ENCODE assay signal across 8 cellular contexts in genomic region chr7:92178928-92179373, GRCh38. TPM values are rescaled to one million over a fixed set of nuclear protein-coding genes. Genes with fewer than 3 reads are reported as not detected.
DNase-seq lines count a peak whose midpoint lies in the region; ATAC-seq lines count a peak whose summit lies in the region.

TSS of gene LRRD1 (minus strand) at chr7:92179142. CDS start at chr7:92165202, 13,940 bp downstream.

- peak; percentile 73 for DNase-seq in Caki2 (ENCODE audit: low read depth)
- DNase-seq in SHP77 treated with DMSO at 0.1 percent for 48 hours (lab: John Stamatoyannopoulos, UW): peak; percentile 84
- DNase-seq in activated naive CD4-positive, alpha-beta T cell treated with anti-CD3 and anti-CD28 coated beads, Interleukin-2, amount 10 ng/mL, durations not matched to agents 7 days and 5 days: peak; percentile 91
- DNase-seq in globus pallidus (ENCODE audit: low spot score): peak; percentile 82
- DNase-seq in nucleus accumbens (lab: John Stamatoyannopoulos, UW): peak; percentile 12 to 92 (median 78)
- DNase-seq in substantia nigra (lab: John Stamatoyannopoulos, UW): peak; percentile 6 to 92 (median 77)

- H3K27ac ChIP-seq in HUES48 (ENCODE audit: low read depth, low read length) (no peak within 1 kb of the TSS), substantia nigra (ENCODE audit: low read depth, low read length, poor library complexity, severe bottlenecking) (peak within 1 kb of the TSS; percentile 80)

- no peaks in the 10 kb centered on the region for H3K4me1 ChIP-seq in HUES48 (ENCODE audit: control insufficient read depth, insufficient read depth, low read length)

- peak within 1 kb of the TSS; percentile 66 for H3K4me3 Mint-ChIP-seq in activated naive CD4-positive, alpha-beta T cell treated with anti-CD3 and anti-CD28 coated beads, Interleukin-2, amount 10 ng/mL, durations not matched to agents 7 days and 5 days

- peaks cover 8% of the 10 kb centered on the region for H3K4me1 Mint-ChIP-seq in activated naive CD4-positive, alpha-beta T cell treated with anti-CD3 and anti-CD28 coated beads, Interleukin-2, amount 10 ng/mL, durations not matched to agents 7 days and 5 days

- peak within 1 kb of the TSS; percentile 62 for H3K4me3 ChIP-seq in HUES48 (ENCODE audit: low read depth, low read length)

- 0 out of 2 replicates have a peak, but pooled peaks cover 5% of the 10 kb centered on the region for H3K27me3 ChIP-seq in HUES48 (ENCODE audit: control insufficient read depth, insufficient read depth, low read length)

- no peak within 1 kb of the TSS for H3K9ac ChIP-seq in HUES48 (ENCODE audit: low read depth, low read length)

- no peak within 1 kb of the TSS for H3K27ac Mint-ChIP-seq in activated naive CD4-positive, alpha-beta T cell treated with anti-CD3 and anti-CD28 coated beads, Interleukin-2, amount 10 ng/mL, durations not matched to agents 7 days and 5 days

- CTCF ChIA-PET in activated naive CD4-positive, alpha-beta T cell treated with anti-CD3 and anti-CD28 coated beads, Interleukin-2, amount 10 ng/mL, durations not matched to agents 7 days and 5 days (lab: Charles Lee): interaction anchor here (1.0 to 1.2 kb wide), 2 partner anchors 19 to 268 kb away, joined by 3 read pairs; partner anchors contain the start of gene GATAD1

- peak; percentile 100 for ATAC-seq in GM21381 (IDR thresholded peaks at IDR 0.05; ENCODE audit: unreplicated experiment)

- H3K36me3 ChIP-seq in HUES48 (ENCODE audit: control insufficient read depth, insufficient read depth, low read length): no peaks in the 10 kb centered on the region

- in situ Hi-C loops in Caki2 (cut with HindIII; ENCODE audit: low pct_unique_long_range_greater_than_20kb, low sequenced_read_pairs): no loop called here

- no peaks in the 10 kb centered on the region for H3K36me3 Mint-ChIP-seq in activated naive CD4-positive, alpha-beta T cell treated with anti-CD3 and anti-CD28 coated beads, Interleukin-2, amount 10 ng/mL, durations not matched to agents 7 days and 5 days

- H3K9me3 Mint-ChIP-seq in activated naive CD4-positive, alpha-beta T cell treated with anti-CD3 and anti-CD28 coated beads, Interleukin-2, amount 10 ng/mL, durations not matched to agents 7 days and 5 days: peaks cover 2% of the 10 kb centered on the region

- peaks cover 30% of the 10 kb centered on the region for H3K27me3 Mint-ChIP-seq in activated naive CD4-positive, alpha-beta T cell treated with anti-CD3 and anti-CD28 coated beads, Interleukin-2, amount 10 ng/mL, durations not matched to agents 7 days and 5 days

- H3K9me3 ChIP-seq in HUES48 (ENCODE audit: control insufficient read depth, insufficient read depth, low read length): no peaks in the 10 kb centered on the region

RNA-seq across cellular contexts. Expression of gene LRRD1, which starts in this region (rescaled TPM):
- total RNA-seq in Caki2 (2014; rRNA removed; shearing (Covaris generic); ENCODE audit: low replicate concordance): not detected in 2 replicates

Comparison
In these comparisons a context has a peak if more than half of its experiments do, and no peak if none do; other contexts are left out.
1. Peak in DNase-seq in Caki2; RNA of the gene not detected or under 1 TPM.